1 cellular context compared by ENCODE assay signal in genomic region chr12:63103489-63104131, GRCh38.
TF ChIP-seq lines count a peak whose summit lies in the region.

No MANE protein-coding gene starts in this region.

TF ChIP-seq in K562, 482 proteins besides CTCF, POLR2A, EP300 and RAD21 (continued from another document):
- TF ChIP-seq CEBPG (CRISPR knock-in tag; IDR thresholded peaks at IDR 0.05): no peak
- no peak for TF ChIP-seq CEBPG (tag; conservative IDR thresholded peaks at IDR 0.05 in 1 of 2, IDR thresholded peaks at IDR 0.05 in 1 of 2)
